ENCODE assay signal across 23 cellular contexts in genomic region chr2:235398321-235398720, GRCh38.
"Had no signal": no experiment of that assay in that cellular context is flagged by ENCODE, and none has a peak within 500 bp of the region (broad histone marks: within the 10 kb centered on the region; RNA-seq: fewer than 3 reads in every experiment).

No MANE protein-coding gene starts in this region.

- DNase-seq: activated CD4-positive, alpha-beta memory T cell treated with anti-CD3 and anti-CD28 coated beads for 36 hours; activated CD4-positive, alpha-beta T cell treated with anti-CD3 and anti-CD28 coated beads for 36 hours; activated CD4-positive, alpha-beta T cell treated with anti-CD3 and anti-CD28 coated beads, Interleukin-2, amount 10 ng/mL, durations not matched to agents 24 days and 14 days; activated CD4-positive, CD25-positive, alpha-beta regulatory T cell; activated CD4-positive, CD25-positive, alpha-beta regulatory T cell treated with anti-CD3 and anti-CD28 coated beads, Interleukin-2, amount 50 U/mL, for 72 hours; activated CD8-positive, alpha-beta memory T cell treated with anti-CD3 and anti-CD28 coated beads, Interleukin-2, amount 10 ng/mL, durations not matched to agents 7 days and 5 days; activated CD8-positive, alpha-beta memory T cell treated with anti-CD3 and anti-CD28 coated beads, Interleukin-2, amount 50 U/mL, for 4 hours; activated CD8-positive, alpha-beta T cell treated with anti-CD3 and anti-CD28 coated beads, Interleukin-2, amount 10 ng/mL, durations not matched to agents 7 days and 5 days; activated effector memory CD4-positive, alpha-beta T cell treated with anti-CD3 and anti-CD28 coated beads, Interleukin-2, amount 50 U/mL, for 16 hours; activated naive CD4-positive, alpha-beta T cell treated with anti-CD3 and anti-CD28 coated beads for 36 hours; activated naive CD8-positive, alpha-beta T cell treated with anti-CD3 and anti-CD28 coated beads for 36 hours; activated naive CD8-positive, alpha-beta T cell treated with anti-CD3 and anti-CD28 coated beads, Interleukin-2, amount 50 U/mL, for 24 hours; activated T-cell treated with anti-CD3 and anti-CD28 coated beads, Interleukin-2, amount 50 U/mL, for 1 hour; activated T-cell treated with anti-CD3 and anti-CD28 coated beads, Interleukin-2, amount 50 U/mL, for 48 hours; cerebellar nuclear complex; dorsolateral prefrontal cortex; effector memory CD4-positive, alpha-beta T cell; endodermal cell; erythroblast; esophagus squamous epithelium; foreskin fibroblast; head of caudate nucleus; T-helper 2 cell had no signal

- ATAC-seq: activated CD4-positive, alpha-beta T cell treated with anti-CD3 and anti-CD28 coated beads for 36 hours; activated CD8-positive, alpha-beta memory T cell treated with anti-CD3 and anti-CD28 coated beads, Interleukin-2, amount 10 ng/mL, durations not matched to agents 7 days and 5 days; activated CD8-positive, alpha-beta T cell treated with anti-CD3 and anti-CD28 coated beads, Interleukin-2, amount 10 ng/mL, durations not matched to agents 7 days and 5 days; activated naive CD8-positive, alpha-beta T cell treated with anti-CD3 and anti-CD28 coated beads, Interleukin-2, amount 50 U/mL, for 24 hours had no signal
